In genomic region chr16:67846320-67847063, GRCh38 we compare ENCODE assay signal across 8 cellular contexts. TPM values are rescaled to one million over a fixed set of nuclear protein-coding genes. Genes with fewer than 3 reads are reported as not detected.
DNase-seq lines count a peak whose midpoint lies in the region; ATAC-seq and TF ChIP-seq lines count a peak whose summit lies in the region.

Gene NUTF2, plus strand, starts transcription at chr16:67846933. Its CDS starts 18,198 bp downstream, at chr16:67865131.

- peak within 1 kb of the TSS; percentile 59 to 100 (median 98) for H3K4me3 ChIP-seq in dorsolateral prefrontal cortex
- peak within 1 kb of the TSS; percentile 85 to 100 (median 96) for H3K4me3 ChIP-seq in right lobe of liver

- H3K27ac Mint-ChIP-seq in CD14-positive monocyte: peak within 1 kb of the TSS; percentile 82 to 94 (median 89)
- peak within 1 kb of the TSS; percentile 87 for H3K27ac Mint-ChIP-seq in activated CD4-positive, alpha-beta memory T cell treated with anti-CD3 and anti-CD28 coated beads for 36 hours

- H3K27ac ChIP-seq in dorsolateral prefrontal cortex: peak within 1 kb of the TSS; percentile 84 to 100 (median 98)
- peak within 1 kb of the TSS; percentile 89 to 92 (median 90) for H3K27ac ChIP-seq in right lobe of liver

- CTCF ChIA-PET in activated CD4-positive, alpha-beta memory T cell treated with anti-CD3 and anti-CD28 coated beads for 36 hours (lab: Charles Lee): interaction anchor here (0.7 to 4.4 kb wide), 5 partner anchors 13 to 194 kb away, joined by 3 to 33 read pairs (median 6); partner anchors contain the start of genes RANBP10 and TSNAXIP1

- H3K4me3 Mint-ChIP-seq in CD14-positive monocyte: peak within 1 kb of the TSS; percentile 82 to 93
- peak within 1 kb of the TSS; percentile 88 for H3K4me3 Mint-ChIP-seq in activated CD4-positive, alpha-beta memory T cell treated with anti-CD3 and anti-CD28 coated beads for 36 hours

- no peaks in the 10 kb centered on the region for H3K9me3 ChIP-seq in right lobe of liver

- POLR2A ChIA-PET in activated CD4-positive, alpha-beta memory T cell treated with anti-CD3 and anti-CD28 coated beads for 36 hours (lab: Charles Lee): interaction anchor here (0.6 to 4.4 kb wide), 8 partner anchors 13 to 1297 kb away, joined by 3 to 25 read pairs (median 6); partner anchors contain the start of genes PSKH1, PSMB10, RANBP10 and TSNAXIP1

- H3K27me3 Mint-ChIP-seq in CD14-positive monocyte (ENCODE audit: low read depth in 3 of 3): peaks cover 0 to 1% (median 1%) of the 10 kb centered on the region in 3 donors
- H3K27me3 Mint-ChIP-seq in activated CD4-positive, alpha-beta memory T cell treated with anti-CD3 and anti-CD28 coated beads for 36 hours: no peaks in the 10 kb centered on the region

- peaks cover 51% of the 10 kb centered on the region for H3K4me1 Mint-ChIP-seq in CD14-positive monocyte
- peaks cover 41% of the 10 kb centered on the region for H3K4me1 Mint-ChIP-seq in activated CD4-positive, alpha-beta memory T cell treated with anti-CD3 and anti-CD28 coated beads for 36 hours (ENCODE audit: low read depth)

- no peaks in the 10 kb centered on the region for H3K27me3 ChIP-seq in dorsolateral prefrontal cortex
- no peaks in the 10 kb centered on the region for H3K27me3 ChIP-seq in right lobe of liver

- peaks cover 0 to 3% (median 0%) of the 10 kb centered on the region in 7 donors for H3K9me3 Mint-ChIP-seq in CD14-positive monocyte
- H3K9me3 Mint-ChIP-seq in activated CD4-positive, alpha-beta memory T cell treated with anti-CD3 and anti-CD28 coated beads for 36 hours: no peaks in the 10 kb centered on the region

- peaks cover 0 to 41% (median 12%) of the 10 kb centered on the region in 4 donors for H3K4me1 ChIP-seq in right lobe of liver

- no peak for TF ChIP-seq CTCF in CD14-positive monocyte (IDR thresholded peaks at IDR 0.05)
- TF ChIP-seq CTCF in dorsolateral prefrontal cortex (IDR thresholded peaks at IDR 0.05 in 54 of 56, conservative IDR thresholded peaks at IDR 0.05 in 2 of 56; ENCODE audit: low read depth in 1 of 56, partially characterized antibody in 56 of 56): peak in 30 of 56 donors; percentile 3 to 60 (median 30)
- peak in 1 of 4 donors; percentile 8 for TF ChIP-seq CTCF in right lobe of liver (IDR thresholded peaks at IDR 0.05)

- TF ChIP-seq POLR2A in right lobe of liver (IDR thresholded peaks at IDR 0.05): peak; percentile 65

- no peaks in the 10 kb centered on the region for H3K36me3 ChIP-seq in right lobe of liver

- intact Hi-C loops in CD14-positive monocyte (cut with micrococcal nuclease) (loop anchor here (1.0 to 10.0 kb wide), 4 partner anchors 13 to 182 kb away; partner anchors contain the start of genes ACD (in 1 of the 2), C16orf86 (in 1 of the 2), EDC4 (in 1 of the 2) and ENKD1 (in 1 of the 2)), dorsolateral prefrontal cortex (cut with DNase I) (loop anchor here (2.0 to 10.0 kb wide), 3 partner anchors 36 to 178 kb away; partner anchors contain the start of genes DDX28 (in 1 of the 2), DUS2 (in 1 of the 2), NRN1L (in 1 of the 2) and RANBP10 (in 1 of the 2)), right lobe of liver (cut with DNase I) (no loop called here)
- intact Hi-C loops in activated CD4-positive, alpha-beta memory T cell treated with anti-CD3 and anti-CD28 coated beads for 36 hours (cut with micrococcal nuclease): loop anchor here (1.0 to 10.0 kb wide), 5 partner anchors 26 to 284 kb away; partner anchors contain the start of genes ACD, C16orf86, CTCF and EDC4

- DNase-seq in CD14-positive monocyte (ENCODE audit: low spot score) (peak; percentile 90), NCI-H82 treated with DMSO at 0.1 percent for 48 hours (lab: John Stamatoyannopoulos, UW; ENCODE audit: unreplicated experiment) (peak; percentile 95), dorsolateral prefrontal cortex (peak; percentile 90 to 95 (median 94)), right lobe of liver (peak; percentile 96 to 97 (median 97))
- DNase-seq in activated CD4-positive, alpha-beta memory T cell treated with anti-CD3 and anti-CD28 coated beads for 36 hours: peak; percentile 98
- DNase-seq in stimulated activated CD4-positive, alpha-beta T cell treated with anti-CD3 and anti-CD28 coated beads, Interleukin-4, amount 100 ng/mL, for 48 hours (ENCODE audit: low read depth in 2 of 2): peak; percentile 93 to 97

- peaks cover 4 to 5% of the 10 kb centered on the region in 2 donors for H3K36me3 Mint-ChIP-seq in CD14-positive monocyte
- peaks cover 2% of the 10 kb centered on the region for H3K36me3 Mint-ChIP-seq in activated CD4-positive, alpha-beta memory T cell treated with anti-CD3 and anti-CD28 coated beads for 36 hours

- ATAC-seq in GM19397 (IDR thresholded peaks at IDR 0.05; ENCODE audit: unreplicated experiment) (peak; percentile 59), HG03571 (IDR thresholded peaks at IDR 0.05; ENCODE audit: unreplicated experiment) (peak; percentile 54), right lobe of liver (peak; percentile 81 to 89 (median 84))

- 0% methylated on average over 1 of the region's 57 CpGs for WGBS in right lobe of liver (ENCODE audit: insufficient coverage, low coverage, low lambda C conversion rate, missing lambda C conversion rate)

RNA-seq across cellular contexts. Expression of gene NUTF2, which starts in this region (rescaled TPM):
- 100 to 1,000 TPM in 1 of 2 donors, 10 to 100 TPM in 1; 90.3 to 104 TPM for polyA plus RNA-seq in CD14-positive monocyte
- 100 to 1,000 TPM; 141 to 148 TPM for total RNA-seq in activated CD4-positive, alpha-beta memory T cell treated with anti-CD3 and anti-CD28 coated beads for 36 hours
- total RNA-seq in dorsolateral prefrontal cortex: 10 to 100 TPM; 51.7 to 88.9 (median 72.2) TPM
- 10 to 100 TPM; 23.4 to 67.8 (median 33.9) TPM for total RNA-seq in right lobe of liver

Comparison
In these comparisons a context has a peak if more than half of its experiments do, and no peak if none do; other contexts are left out.
1. Peak in every context shown above with its lines: DNase-seq, ATAC-seq, H3K4me3 ChIP-seq and H3K27ac ChIP-seq.
2. intact Hi-C loops: an anchor here in CD14-positive monocyte (1.0 to 10.0 kb wide), activated CD4-positive, alpha-beta memory T cell treated with anti-CD3 and anti-CD28 coated beads for 36 hours (1.0 to 10.0 kb wide) and dorsolateral prefrontal cortex (2.0 to 10.0 kb wide); none called in right lobe of liver.